15 cellular contexts compared by ENCODE assay signal in genomic region chr4:128846063-128846462, GRCh38. TPM values are rescaled to one million over a fixed set of nuclear protein-coding genes. Genes with fewer than 3 reads are reported as not detected.
A peak's percentile ranks its signal among the peaks of the same experiment; 100 is the strongest.
DNase-seq lines count a peak whose midpoint lies in the region; ATAC-seq and TF ChIP-seq lines count a peak whose summit lies in the region.
"Had no signal": no experiment of that assay in that cellular context is flagged by ENCODE, and none has a peak within 500 bp of the region (broad histone marks: within the 10 kb centered on the region; RNA-seq: fewer than 3 reads in every experiment).

No MANE protein-coding gene starts in this region.

- peaks cover 0 to 3% of the 10 kb centered on the region in 2 donors for H3K36me3 ChIP-seq in prostate gland
- H3K36me3 ChIP-seq in Peyer's patch, result peaks cover 0 to 68% (median 0%) of the 10 kb centered on the region in 3 donors

- peak overlapping the region; percentile 56 for H3K27ac Mint-ChIP-seq in T-helper 1 cell treated with Interleukin-12 subunit alpha and Interleukin-12 subunit beta and Interleukin-4 antibody, amounts not matched to agents 30 μg/mL and 1 μg/mL, for 36 hours
- H3K27ac Mint-ChIP-seq in WTC11 (peak overlapping the region; percentile 91), glutamatergic neuron (ENCODE audit: unreplicated experiment) (no peak overlapping the region)

- no peaks in the 10 kb centered on the region for H3K27me3 ChIP-seq in prostate gland (replicated peaks; ENCODE audit: insufficient read depth)
- H3K27me3 ChIP-seq in Peyer's patch, result no peaks in the 10 kb centered on the region
- H3K27me3 ChIP-seq: ascending aorta, foreskin keratinocyte had no signal

- peaks cover 17% of the 10 kb centered on the region for H3K4me1 Mint-ChIP-seq in T-helper 1 cell treated with Interleukin-12 subunit alpha and Interleukin-12 subunit beta and Interleukin-4 antibody, amounts not matched to agents 30 μg/mL and 1 μg/mL, for 36 hours (ENCODE audit: low read depth)
- H3K4me1 Mint-ChIP-seq in WTC11 (peaks cover 36% of the 10 kb centered on the region), glutamatergic neuron (ENCODE audit: low read depth, unreplicated experiment) (no peaks in the 10 kb centered on the region)

- POLR2A ChIA-PET in WTC11 (lab: Charles Lee), result no interaction called here

- peaks cover 19% of the 10 kb centered on the region for H3K4me1 ChIP-seq in prostate gland (replicated peaks)
- no peaks in the 10 kb centered on the region for H3K4me1 ChIP-seq in Peyer's patch
- H3K4me1 ChIP-seq: foreskin keratinocyte had no signal

- intact Hi-C loops in prostate gland (cut with DNase I), result no loop called here

- H3K27ac ChIP-seq in prostate gland, result no peak overlapping the region
- no peak overlapping the region for H3K27ac ChIP-seq in Peyer's patch
- H3K27ac ChIP-seq: foreskin keratinocyte, skin epidermis had no signal

- no peaks in the 10 kb centered on the region for H3K9me3 Mint-ChIP-seq in T-helper 1 cell treated with Interleukin-12 subunit alpha and Interleukin-12 subunit beta and Interleukin-4 antibody, amounts not matched to agents 30 μg/mL and 1 μg/mL, for 36 hours
- H3K9me3 Mint-ChIP-seq in WTC11 (no peaks in the 10 kb centered on the region), glutamatergic neuron (ENCODE audit: unreplicated experiment) (no peaks in the 10 kb centered on the region)
- H3K9me3 Mint-ChIP-seq: naive thymus-derived CD4-positive, alpha-beta T cell had no signal

- DNase-seq in T-helper 1 cell (no peak), NCI-H146 treated with DMSO at 0.1 percent for 48 hours (lab: John Stamatoyannopoulos, UW; ENCODE audit: unreplicated experiment) (peak; percentile 57), WTC11 (ENCODE audit: low spot score) (no peak), prostate gland (ENCODE audit: low spot score) (peak; percentile 9), HK-2 (ENCODE audit: unreplicated experiment) (no peak), Peyer's patch (no peak), glutamatergic neuron (no peak)
- DNase-seq: activated CD8-positive, alpha-beta memory T cell treated with anti-CD3 and anti-CD28 coated beads, Interleukin-2, amount 50 U/mL, for 4 hours; effector CD4-positive, alpha-beta T cell; foreskin keratinocyte; naive thymus-derived CD4-positive, alpha-beta T cell had no signal

- no peak overlapping the region for H3K4me3 Mint-ChIP-seq in T-helper 1 cell treated with Interleukin-12 subunit alpha and Interleukin-12 subunit beta and Interleukin-4 antibody, amounts not matched to agents 30 μg/mL and 1 μg/mL, for 36 hours
- H3K4me3 Mint-ChIP-seq in WTC11 (no peak overlapping the region), glutamatergic neuron (ENCODE audit: unreplicated experiment) (no peak overlapping the region)
- H3K4me3 Mint-ChIP-seq: naive thymus-derived CD4-positive, alpha-beta T cell had no signal

- no peak for ATAC-seq in WTC11
- ATAC-seq: foreskin keratinocyte; naive thymus-derived CD4-positive, alpha-beta T cell; Panc1 had no signal

- no peak for TF ChIP-seq POLR2A in prostate gland (IDR thresholded peaks at IDR 0.05)
- TF ChIP-seq POLR2A in Peyer's patch (IDR thresholded peaks at IDR 0.05), result no peak

- H3K9me3 ChIP-seq in prostate gland (no peaks in the 10 kb centered on the region), Peyer's patch (no peaks in the 10 kb centered on the region)
- H3K9me3 ChIP-seq: ascending aorta had no signal

- no peak for TF ChIP-seq CTCF in WTC11 (IDR thresholded peaks at IDR 0.05)
- no peak for TF ChIP-seq CTCF in prostate gland (IDR thresholded peaks at IDR 0.05)
- no peak for TF ChIP-seq CTCF in Peyer's patch (IDR thresholded peaks at IDR 0.05)
- TF ChIP-seq CTCF in glutamatergic neuron (IDR thresholded peaks at IDR 0.05; ENCODE audit: partially characterized antibody, unreplicated experiment), result no peak

- CTCF ChIA-PET in WTC11 (lab: Charles Lee), result no interaction called here

- H3K4me3 ChIP-seq in prostate gland (no peak overlapping the region), Peyer's patch (no peak overlapping the region)
- H3K4me3 ChIP-seq: ascending aorta, skin epidermis had no signal

- peaks cover 52% of the 10 kb centered on the region for H3K36me3 Mint-ChIP-seq in T-helper 1 cell treated with Interleukin-12 subunit alpha and Interleukin-12 subunit beta and Interleukin-4 antibody, amounts not matched to agents 30 μg/mL and 1 μg/mL, for 36 hours (ENCODE audit: low read depth)
- peaks cover 95% of the 10 kb centered on the region for H3K36me3 Mint-ChIP-seq in WTC11
- H3K36me3 Mint-ChIP-seq in glutamatergic neuron (ENCODE audit: unreplicated experiment), result peaks cover 5% of the 10 kb centered on the region

- 91% methylated on average over 4 of the region's 4 CpGs for WGBS in prostate gland

- no peaks in the 10 kb centered on the region for H3K27me3 Mint-ChIP-seq in T-helper 1 cell treated with Interleukin-12 subunit alpha and Interleukin-12 subunit beta and Interleukin-4 antibody, amounts not matched to agents 30 μg/mL and 1 μg/mL, for 36 hours (ENCODE audit: low read depth)
- no peaks in the 10 kb centered on the region for H3K27me3 Mint-ChIP-seq in WTC11 (ENCODE audit: low read depth)
- no peaks in the 10 kb centered on the region for H3K27me3 Mint-ChIP-seq in glutamatergic neuron (ENCODE audit: unreplicated experiment)
- H3K27me3 Mint-ChIP-seq: naive thymus-derived CD4-positive, alpha-beta T cell had no signal

TF ChIP-seq in WTC11, 78 proteins besides CTCF, POLR2A, EP300 and RAD21:
- TF ChIP-seq NFE2L1 (CRISPR knock-in tag; IDR thresholded peaks at IDR 0.05) (no peak), ZNF317 (CRISPR knock-in tag; IDR thresholded peaks at IDR 0.05; ENCODE audit: borderline replicate concordance, low read depth) (no peak), ELF4 (CRISPR knock-in tag; IDR thresholded peaks at IDR 0.05; ENCODE audit: low read depth) (no peak), ESRRA (CRISPR knock-in tag; IDR thresholded peaks at IDR 0.05; ENCODE audit: borderline replicate concordance) (no peak), EMX1 (CRISPR knock-in tag; IDR thresholded peaks at IDR 0.05) (no peak), HMGXB4 (CRISPR knock-in tag; IDR thresholded peaks at IDR 0.05) (no peak), ZSCAN18 (CRISPR knock-in tag; IDR thresholded peaks at IDR 0.05) (no peak), ZNF416 (CRISPR knock-in tag; IDR thresholded peaks at IDR 0.05) (no peak)
TF ChIP-seq in WTC11: peak in this region for 0.

RNA-seq across cellular contexts. Expression of gene JADE1, which starts 36.6 kb away (rescaled TPM):
- total RNA-seq in WTC11 (2021), result 132 to 156 TPM (median 150 TPM) in 3 replicates
- 10 to 100 TPM; 31.6 to 33.9 TPM for total RNA-seq in prostate gland
- 10 to 100 TPM; 18.2 to 26.4 (median 19.6) TPM for total RNA-seq in Peyer's patch
- total RNA-seq in glutamatergic neuron (ENCODE audit: unreplicated experiment), result 9.1 TPM

Comparison
In these comparisons a context has a peak if more than half of its experiments do, and no peak if none do; other contexts are left out.
1. DNase-seq: peak in NCI-H146 treated with DMSO at 0.1 percent for 48 hours (single experiment) and prostate gland (single experiment); none in T-helper 1 cell (0 of 5), WTC11 (single experiment), HK-2 (single experiment), Peyer's patch (0 of 3) and glutamatergic neuron (single experiment).